In the genomic region with DNA sequence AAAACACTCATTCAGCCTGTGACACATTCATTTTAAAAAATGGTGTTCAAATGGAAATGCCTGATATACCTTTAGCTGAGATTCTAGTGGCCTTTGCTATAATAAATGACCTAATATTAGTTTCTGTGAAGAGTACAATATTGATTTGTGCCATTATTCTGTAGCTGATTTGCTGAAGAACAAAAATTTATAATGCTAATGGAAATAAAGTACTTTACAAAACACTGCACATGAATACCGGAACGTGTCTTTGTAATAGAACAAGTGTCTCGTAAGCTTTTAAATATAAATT, we compare ENCODE assay signal across 15 cellular contexts.
"Had no signal": no experiment of that assay in that cellular context is flagged by ENCODE, and none has a peak within 500 bp of the region (broad histone marks: within the 10 kb centered on the region; RNA-seq: fewer than 3 reads in every experiment).

No MANE protein-coding gene starts in this region.

- H3K4me3 ChIP-seq: testis had no signal

- H3K4me3 Mint-ChIP-seq: activated B cell treated with CpG ODN at 0.5 μM for 24 hours; activated CD8-positive, alpha-beta memory T cell treated with anti-CD3 and anti-CD28 coated beads, Interleukin-2, amount 10 ng/mL, durations not matched to agents 7 days and 5 days; activated T-cell treated with anti-CD3 and anti-CD28 coated beads, Interleukin-2, amount 50 U/mL, for 24 hours; mesothelial cell of epicardium; stimulated activated naive CD8-positive, alpha-beta T cell treated with anti-CD3 and anti-CD28 coated beads, Interleukin-15, Interleukin-2, amounts not matched to agents 100 ng/mL and 50 ng/mL, for 24 hours; T-cell had no signal

- H3K4me1 ChIP-seq: foreskin keratinocyte, parathyroid adenoma, testis had no signal

- H3K9me3 Mint-ChIP-seq: activated B cell treated with CpG ODN at 0.5 μM for 24 hours; activated naive CD4-positive, alpha-beta T cell treated with anti-CD3 and anti-CD28 coated beads, Interleukin-2, amount 50 U/mL, for 72 hours; activated T-cell treated with anti-CD3 and anti-CD28 coated beads, Interleukin-2, amount 50 U/mL, for 24 hours; mesothelial cell of epicardium; stimulated activated naive CD8-positive, alpha-beta T cell treated with anti-CD3 and anti-CD28 coated beads, Interleukin-15, Interleukin-2, amounts not matched to agents 100 ng/mL and 50 ng/mL, for 24 hours; T-cell had no signal

- ATAC-seq: activated CD8-positive, alpha-beta memory T cell treated with anti-CD3 and anti-CD28 coated beads, Interleukin-2, amount 10 ng/mL, durations not matched to agents 7 days and 5 days; T-cell had no signal

- H3K9me3 ChIP-seq: testis had no signal

- H3K27ac Mint-ChIP-seq: activated B cell treated with CpG ODN at 0.5 μM for 24 hours; activated CD8-positive, alpha-beta memory T cell treated with anti-CD3 and anti-CD28 coated beads, Interleukin-2, amount 10 ng/mL, durations not matched to agents 7 days and 5 days; activated naive CD4-positive, alpha-beta T cell treated with anti-CD3 and anti-CD28 coated beads, Interleukin-2, amount 50 U/mL, for 72 hours; activated T-cell treated with anti-CD3 and anti-CD28 coated beads, Interleukin-2, amount 50 U/mL, for 24 hours; mesothelial cell of epicardium; stimulated activated naive CD8-positive, alpha-beta T cell treated with anti-CD3 and anti-CD28 coated beads, Interleukin-15, Interleukin-2, amounts not matched to agents 100 ng/mL and 50 ng/mL, for 24 hours; T-cell had no signal

- DNase-seq: activated B cell treated with CpG ODN at 0.5 μM for 24 hours; activated CD4-positive, alpha-beta T cell treated with anti-CD3 and anti-CD28 coated beads, Interleukin-2, amount 50 U/mL, for 1 hour; activated CD8-positive, alpha-beta memory T cell treated with anti-CD3 and anti-CD28 coated beads, Interleukin-2, amount 10 ng/mL, durations not matched to agents 7 days and 5 days; activated effector memory CD4-positive, alpha-beta T cell treated with Interleukin-2 at 50 U/mL for 16 hours; amniotic stem cell; kidney; retina had no signal

- H3K27me3 ChIP-seq: foreskin keratinocyte, testis had no signal

- H3K27me3 Mint-ChIP-seq: activated B cell treated with CpG ODN at 0.5 μM for 24 hours; activated CD8-positive, alpha-beta memory T cell treated with anti-CD3 and anti-CD28 coated beads, Interleukin-2, amount 10 ng/mL, durations not matched to agents 7 days and 5 days; activated T-cell treated with anti-CD3 and anti-CD28 coated beads, Interleukin-2, amount 50 U/mL, for 24 hours; stimulated activated naive CD8-positive, alpha-beta T cell treated with anti-CD3 and anti-CD28 coated beads, Interleukin-15, Interleukin-2, amounts not matched to agents 100 ng/mL and 50 ng/mL, for 24 hours; T-cell had no signal

- H3K4me1 Mint-ChIP-seq: activated B cell treated with CpG ODN at 0.5 μM for 24 hours; activated CD8-positive, alpha-beta memory T cell treated with anti-CD3 and anti-CD28 coated beads, Interleukin-2, amount 10 ng/mL, durations not matched to agents 7 days and 5 days; mesothelial cell of epicardium; T-cell had no signal

- H3K36me3 Mint-ChIP-seq: activated naive CD4-positive, alpha-beta T cell treated with anti-CD3 and anti-CD28 coated beads, Interleukin-2, amount 50 U/mL, for 72 hours had no signal

- H3K27ac ChIP-seq: foreskin keratinocyte, parathyroid adenoma, testis had no signal
